8 cellular contexts compared by ENCODE assay signal in genomic region chr10:119502214-119502613, GRCh38. TPM values are rescaled to one million over a fixed set of nuclear protein-coding genes. Genes with fewer than 3 reads are reported as not detected.
DNase-seq lines count a peak whose midpoint lies in the region; ATAC-seq, FAIRE-seq and TF ChIP-seq lines count a peak whose summit lies in the region.

No MANE protein-coding gene starts in this region.

- intact Hi-C loops in left colon (cut with DNase I, micrococcal nuclease): no loop called here

- DNase-seq in activated CD4-positive, alpha-beta T cell treated with anti-CD3 and anti-CD28 coated beads, Interleukin-2, amount 50 U/mL, for 4 hours: peak; percentile 71 to 77
- DNase-seq in left colon (no peak), DMS114 treated with DMSO at 0.1 percent for 48 hours (lab: John Stamatoyannopoulos, UW; ENCODE audit: unreplicated experiment) (no peak), SIG-M5 (lab: John Stamatoyannopoulos, UW) (no peak), GM12892 (ENCODE audit: insufficient read length) (no peak), left lobe of liver (ENCODE audit: low spot score) (no peak)
- peak; percentile 76 to 94 (median 84) for DNase-seq in stimulated activated naive CD4-positive, alpha-beta T cell (lab: John Stamatoyannopoulos, UW)

- peak; percentile 57 for ATAC-seq in HG02885 (IDR thresholded peaks at IDR 0.05; ENCODE audit: poor library complexity, unreplicated experiment)
- ATAC-seq in left colon: peak; percentile 34
- no peak for ATAC-seq in left lobe of liver

- no peak for TF ChIP-seq POLR2A in GM12892 (IDR thresholded peaks at IDR 0.05; ENCODE audit: low read depth, low read length)

- FAIRE-seq in GM12892 (lab: Jason Lieb, UNC): no peak

RNA-seq across cellular contexts. Expression of gene RGS10, which starts 40.3 kb away (rescaled TPM):
- total RNA-seq in left colon: 10 to 100 TPM in 1 of 2 donors, 1 to 10 TPM in 1; 8.9 to 28.9 TPM
- 313 TPM for polyA plus RNA-seq in GM12892 (2012; ENCODE audit: missing spikeins)
- 1.3 TPM for total RNA-seq in left lobe of liver

Comparison
In these comparisons a context has a peak if more than half of its experiments do, and no peak if none do; other contexts are left out.
1. DNase-seq: peak in activated CD4-positive, alpha-beta T cell treated with anti-CD3 and anti-CD28 coated beads, Interleukin-2, amount 50 U/mL, for 4 hours (2 of 2) and stimulated activated naive CD4-positive, alpha-beta T cell (6 of 6); none in left colon (0 of 2), DMS114 treated with DMSO at 0.1 percent for 48 hours (single experiment), SIG-M5 (single experiment), GM12892 (single experiment) and left lobe of liver (single experiment).